In genomic region chr12:116818341-116818856, GRCh38 we compare ENCODE assay signal across 8 cellular contexts.
A peak's percentile ranks its signal among the peaks of the same experiment; 100 is the strongest.
DNase-seq lines count a peak whose midpoint lies in the region; ATAC-seq, FAIRE-seq and TF ChIP-seq lines count a peak whose summit lies in the region.

No MANE protein-coding gene starts in this region.

- WGBS in pancreas, 2 donors, result 40 to 41% methylated on average over 11 of the region's 11 CpGs

- no peaks in the 10 kb centered on the region for H3K9me3 ChIP-seq in pancreas

- H3K27ac ChIP-seq in KMS-11, result peak overlapping the region; percentile 80; the same call in 1 of the 2 replicates
- H3K27ac ChIP-seq in pancreas, result peak overlapping the region in 3 of 4 donors; percentile 87 to 93 (median 89)

- TF ChIP-seq CTCF in KMS-11 (conservative IDR thresholded peaks at IDR 0.05; ENCODE audit: low read depth, low read length) (no peak), pancreas (IDR thresholded peaks at IDR 0.05) (no peak)

- FAIRE-seq in pancreas (lab: Jason Lieb, UNC), result no peak

- DNase-seq in SIG-M5 treated with dmso at 0.1 percent for 504 hours (lab: John Stamatoyannopoulos, UW; ENCODE audit: unreplicated experiment), result peak; percentile 27
- DNase-seq in SIG-M5 (lab: John Stamatoyannopoulos, UW), result no peak
- DNase-seq in activated T-cell treated with anti-CD3 and anti-CD28 coated beads, Interleukin-2, amount 50 U/mL, for 48 hours, result peak; percentile 26 to 27
- DNase-seq in germinal center (ENCODE audit: low spot score), result peak; percentile 34
- peak in 3 of 6 donors; percentile 16 to 43 (median 18) for DNase-seq in pancreas

- H3K27me3 ChIP-seq in KMS-11 (ENCODE audit: insufficient read depth, low read depth) (no peaks in the 10 kb centered on the region), pancreas (no peaks in the 10 kb centered on the region)

- H2AFZ ChIP-seq in KMS-11 (ENCODE audit: low read depth), result peak overlapping the region; percentile 87; the same call in 1 of the 2 replicates

- H3K4me3 ChIP-seq in KMS-11 (IDR thresholded peaks at IDR 0.05; ENCODE audit: insufficient read depth, low read depth, low read length), result no peak overlapping the region
- H3K4me3 ChIP-seq in pancreas, result peak overlapping the region; percentile 56 to 75 (median 70)

- intact Hi-C loops in pancreas (cut with DNase I), result no loop called here

- ATAC-seq in pancreas (peak in 2 of 4 donors; percentile 10 to 29), HG02623 (IDR thresholded peaks at IDR 0.05; ENCODE audit: unreplicated experiment) (no peak), HG03571 (IDR thresholded peaks at IDR 0.05; ENCODE audit: unreplicated experiment) (no peak)

- peak overlapping the region; percentile 72 for H3K4me2 ChIP-seq in KMS-11

- peaks cover 5% of the 10 kb centered on the region for H3K4me1 ChIP-seq in KMS-11 (ENCODE audit: low read depth, poor library complexity, severe bottlenecking)
- H3K4me1 ChIP-seq in pancreas, result peaks cover 0 to 3% (median 0%) of the 10 kb centered on the region in 3 donors

- H3K36me3 ChIP-seq in KMS-11 (ENCODE audit: insufficient read depth) (no peaks in the 10 kb centered on the region), pancreas (no peaks in the 10 kb centered on the region)

- peak overlapping the region; percentile 93 for H3K9ac ChIP-seq in KMS-11

- H3K79me2 ChIP-seq in KMS-11 (ENCODE audit: insufficient read depth, low read depth), result no peaks in the 10 kb centered on the region

- no peaks in the 10 kb centered on the region for H4K20me1 ChIP-seq in KMS-11 (ENCODE audit: insufficient read depth)
